Comparison of ENCODE assay signal across 2 cellular contexts in the genomic region with DNA sequence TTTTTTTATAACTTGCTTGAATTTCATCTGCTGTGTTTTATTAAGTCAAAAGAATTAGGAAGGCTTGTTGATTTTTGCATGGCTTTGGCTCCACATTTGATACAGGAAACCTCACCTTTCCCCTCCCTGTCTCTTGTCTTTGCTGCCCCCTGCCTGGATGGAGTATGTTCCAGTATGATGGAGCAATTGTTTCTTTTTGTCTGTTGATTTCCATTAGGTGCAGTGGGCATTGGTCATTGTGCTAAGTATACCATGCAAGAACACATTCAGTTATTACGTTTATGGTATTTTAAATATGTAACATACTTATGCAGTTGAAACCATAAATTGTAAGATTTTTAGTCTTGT.
TF ChIP-seq lines count a peak whose summit lies in the region.

No MANE protein-coding gene starts in this region.

TF ChIP-seq in GM23338, 12 proteins besides CTCF, POLR2A, EP300 and RAD21:
- TF ChIP-seq ZNF462 (CRISPR knock-in tag; IDR thresholded peaks at IDR 0.05) (no peak), EZH2 (IDR thresholded peaks at IDR 0.05; ENCODE audit: low read depth, unreplicated experiment) (no peak), STAT1 (IDR thresholded peaks at IDR 0.05; ENCODE audit: unreplicated experiment) (no peak), ZNF114 (CRISPR knock-in tag; IDR thresholded peaks at IDR 0.05) (no peak), POLR2AphosphoS5 (IDR thresholded peaks at IDR 0.05; ENCODE audit: low read depth) (no peak), CREB1 (CRISPR knock-in tag; IDR thresholded peaks at IDR 0.05; ENCODE audit: low read depth) (no peak), JUNB (IDR thresholded peaks at IDR 0.05; ENCODE audit: unreplicated experiment) (no peak), EZH2phosphoT487 (IDR thresholded peaks at IDR 0.05; ENCODE audit: unreplicated experiment) (no peak)

TF ChIP-seq in H1, 55 proteins besides CTCF, POLR2A, EP300 and RAD21:
- TF ChIP-seq SUZ12 (IDR thresholded peaks at IDR 0.05; ENCODE audit: low read length) = no peak
- no peak for TF ChIP-seq EGR1 (IDR thresholded peaks at IDR 0.05; ENCODE audit: borderline replicate concordance, low read depth, low read length)
- TF ChIP-seq SP1 (IDR thresholded peaks at IDR 0.05; ENCODE audit: low read depth, low read length) = no peak
- no peak for TF ChIP-seq BRCA1 (IDR thresholded peaks at IDR 0.05; ENCODE audit: low read depth, low read length)
- no peak for TF ChIP-seq PHF8 (conservative IDR thresholded peaks at IDR 0.05; ENCODE audit: low read depth, low read length)
